In the genomic region with DNA sequence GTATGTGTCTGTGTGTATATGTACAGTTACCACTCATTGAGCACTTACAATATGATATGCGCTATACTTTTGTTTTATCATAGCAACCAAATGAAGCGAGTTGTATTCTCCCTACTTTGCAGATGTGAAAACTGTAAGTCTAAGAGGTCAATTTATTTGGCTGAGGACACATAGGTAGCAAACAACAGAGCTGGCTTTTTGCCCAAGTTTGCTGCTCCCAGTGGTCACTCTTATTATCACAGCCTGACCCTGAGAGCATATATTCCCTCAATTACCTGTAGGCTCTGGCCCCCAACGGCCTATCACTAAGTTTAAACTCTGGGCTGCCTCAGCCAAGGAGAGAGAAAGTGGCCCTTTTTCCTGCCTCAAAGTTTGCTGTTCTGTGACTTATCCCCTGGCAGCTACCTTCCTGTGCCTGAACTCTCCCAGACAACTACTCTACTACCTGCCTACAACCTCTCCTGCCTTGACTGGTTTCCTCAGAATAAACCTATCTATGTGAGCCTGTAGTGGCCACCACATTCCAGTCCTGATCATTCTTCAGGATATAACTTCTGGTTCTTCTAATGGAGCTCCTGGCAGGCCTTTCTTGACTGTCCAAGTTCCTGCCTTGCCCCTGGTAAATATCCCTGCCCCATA, we compare ENCODE assay signal across 8 cellular contexts.
DNase-seq lines count a peak whose midpoint lies in the region; ATAC-seq, FAIRE-seq and TF ChIP-seq lines count a peak whose summit lies in the region.

No MANE protein-coding gene starts in this region.

- peak; percentile 55 for DNase-seq in ACHN
- DNase-seq in LoVo (ENCODE audit: low spot score), result peak; percentile 55
- peak; percentile 18 for DNase-seq in cerebellar cortex (ENCODE audit: low spot score)
- DNase-seq in pancreas, result peak in 3 of 6 donors; percentile 5 to 51 (median 22)
- no peak for DNase-seq in activated T-cell treated with anti-CD3 and anti-CD28 coated beads, Interleukin-2, amount 50 U/mL, for 4 hours
- no peak for DNase-seq in stimulated activated CD4-positive, alpha-beta T cell treated with anti-CD3 and anti-CD28 coated beads, Interleukin-1b, Interleukin-23, amount 100 ng/mL, for 48 hours

- peak in 1 of 4 donors; percentile 39 for TF ChIP-seq CTCF in pancreas (IDR thresholded peaks at IDR 0.05)

- no peaks in the 10 kb centered on the region for H3K4me1 ChIP-seq in pancreas

- H3K4me3 ChIP-seq in pancreas, result no peak overlapping the region

- H3K4me3 Mint-ChIP-seq in activated T-cell treated with anti-CD3 and anti-CD28 coated beads, Interleukin-2, amount 50 U/mL, for 4 hours, result no peak overlapping the region

- FAIRE-seq in pancreas (lab: Jason Lieb, UNC), result no peak

- H3K27ac ChIP-seq in pancreas, result no peak overlapping the region

- intact Hi-C loops in pancreas (cut with DNase I), result no loop called here

- no peaks in the 10 kb centered on the region for H3K36me3 Mint-ChIP-seq in activated T-cell treated with anti-CD3 and anti-CD28 coated beads, Interleukin-2, amount 50 U/mL, for 4 hours (ENCODE audit: insufficient read depth)

- 52 to 53% methylated on average over 3 of the region's 3 CpGs for WGBS in pancreas, 2 donors

- H3K4me1 Mint-ChIP-seq in activated T-cell treated with anti-CD3 and anti-CD28 coated beads, Interleukin-2, amount 50 U/mL, for 4 hours (ENCODE audit: low read depth), result no peaks in the 10 kb centered on the region

- no peaks in the 10 kb centered on the region for H3K9me3 ChIP-seq in pancreas

- in situ Hi-C loops in ACHN (cut with HindIII; ENCODE audit: low pct_ligation_motif_present, low pct_unique_long_range_greater_than_20kb, low sequenced_read_pairs), result no loop called here

- H3K27me3 Mint-ChIP-seq in activated T-cell treated with anti-CD3 and anti-CD28 coated beads, Interleukin-2, amount 50 U/mL, for 4 hours (ENCODE audit: low read depth), result no peaks in the 10 kb centered on the region

- H3K27me3 ChIP-seq in pancreas, result no peaks in the 10 kb centered on the region

- H3K36me3 ChIP-seq in pancreas, result no peaks in the 10 kb centered on the region

- H3K9me3 Mint-ChIP-seq in activated T-cell treated with anti-CD3 and anti-CD28 coated beads, Interleukin-2, amount 50 U/mL, for 4 hours, result peaks cover 4% of the 10 kb centered on the region

- peak; percentile 94 for ATAC-seq in GM18498 (IDR thresholded peaks at IDR 0.05; ENCODE audit: unreplicated experiment)
- peak; percentile 87 for ATAC-seq in HG02571 (IDR thresholded peaks at IDR 0.05; ENCODE audit: unreplicated experiment)
- peak; percentile 35 to 61 (median 53) for ATAC-seq in pancreas
- no peak for ATAC-seq in activated T-cell treated with anti-CD3 and anti-CD28 coated beads, Interleukin-2, amount 50 U/mL, for 4 hours

Comparison
In these comparisons a context has a peak if more than half of its experiments do, and no peak if none do; other contexts are left out.
1. DNase-seq: peak in ACHN (single experiment), LoVo (single experiment) and cerebellar cortex (single experiment); none in activated T-cell treated with anti-CD3 and anti-CD28 coated beads, Interleukin-2, amount 50 U/mL, for 4 hours (single experiment) and stimulated activated CD4-positive, alpha-beta T cell treated with anti-CD3 and anti-CD28 coated beads, Interleukin-1b, Interleukin-23, amount 100 ng/mL, for 48 hours (single experiment).
2. ATAC-seq: peak in GM18498 (single experiment), HG02571 (single experiment) and pancreas (4 of 4); none in activated T-cell treated with anti-CD3 and anti-CD28 coated beads, Interleukin-2, amount 50 U/mL, for 4 hours (0 of 2).